Comparison of ENCODE assay signal across 8 cellular contexts in the genomic region with DNA sequence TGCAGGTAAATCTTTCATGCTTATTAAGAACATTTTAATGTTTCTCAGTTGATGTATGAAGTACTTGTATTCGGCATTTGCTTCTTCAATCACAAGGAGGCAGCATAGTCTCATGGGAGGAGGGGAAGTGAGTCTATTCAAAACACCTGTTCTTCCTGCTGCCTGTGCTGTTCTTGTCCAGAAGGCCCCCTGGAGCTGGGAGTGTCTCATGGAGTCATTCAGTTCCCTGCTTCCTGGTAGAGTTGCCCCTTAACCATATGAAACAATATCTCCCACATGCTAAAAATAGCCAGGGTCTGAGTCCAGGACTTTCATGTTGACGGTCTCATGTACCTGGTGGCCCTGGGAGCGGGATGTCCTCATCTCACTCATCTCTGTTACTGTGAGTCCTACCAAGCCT. TPM values are rescaled to one million over a fixed set of nuclear protein-coding genes. Genes with fewer than 3 reads are reported as not detected.
DNase-seq lines count a peak whose midpoint lies in the region; ATAC-seq, FAIRE-seq and TF ChIP-seq lines count a peak whose summit lies in the region.

No MANE protein-coding gene starts in this region.

- ATAC-seq in GM21515 (IDR thresholded peaks at IDR 0.05; ENCODE audit: unreplicated experiment) (no peak), GM21381 (IDR thresholded peaks at IDR 0.05; ENCODE audit: unreplicated experiment) (no peak), gastroesophageal sphincter (no peak)

- H3K27me3 ChIP-seq in gastroesophageal sphincter = peaks cover 5% of the 10 kb centered on the region

- H3K9me3 ChIP-seq in kidney (ENCODE audit: control insufficient read depth in 1 of 2, low read length in 2 of 2) = no peaks in the 10 kb centered on the region
- no peaks in the 10 kb centered on the region for H3K9me3 ChIP-seq in gastroesophageal sphincter

- peaks cover 0 to 7% of the 10 kb centered on the region in 2 donors for H3K4me1 ChIP-seq in kidney (ENCODE audit: control insufficient read depth in 1 of 2, insufficient read depth in 1 of 2, low read depth in 1 of 2, low read length in 2 of 2)
- H3K4me1 ChIP-seq in gastroesophageal sphincter = no peaks in the 10 kb centered on the region

- no peak overlapping the region for H3K4me3 ChIP-seq in kidney (ENCODE audit: low read length in 2 of 2)
- no peak overlapping the region for H3K4me3 ChIP-seq in gastroesophageal sphincter

- FAIRE-seq in kidney (lab: Jason Lieb, UNC) = no peak

- no peak for TF ChIP-seq POLR2A in gastroesophageal sphincter (IDR thresholded peaks at IDR 0.05)

- intact Hi-C loops in kidney (cut with DNase I) = no loop called here

- H3K36me3 ChIP-seq in kidney (ENCODE audit: control insufficient read depth in 1 of 2, insufficient read depth in 2 of 2, low read length in 2 of 2) (no peaks in the 10 kb centered on the region), gastroesophageal sphincter (no peaks in the 10 kb centered on the region)

- in situ Hi-C loops in G401 (cut with HindIII; ENCODE audit: low sequenced_read_pairs) = no loop called here

- TF ChIP-seq CTCF in 22Rv1 (IDR thresholded peaks at IDR 0.05) (peak; percentile 63), VCaP (conservative IDR thresholded peaks at IDR 0.05) (peak; percentile 75), kidney (IDR thresholded peaks at IDR 0.05; ENCODE audit: borderline replicate concordance, extremely low read depth, insufficient read depth) (peak; percentile 56), gastroesophageal sphincter (IDR thresholded peaks at IDR 0.05) (peak in 2 of 4 experiments; percentile 8 to 24)

- H3K27ac ChIP-seq in 22Rv1 = no peak overlapping the region
- no peak overlapping the region for H3K27ac ChIP-seq in VCaP
- H3K27ac ChIP-seq in kidney (ENCODE audit: low read depth in 2 of 2, low read length in 2 of 2) = no peak overlapping the region
- no peak overlapping the region for H3K27ac ChIP-seq in gastroesophageal sphincter

- peak; percentile 30 for DNase-seq in G401 (ENCODE audit: low spot score)
- DNase-seq in NCI-H1694 (lab: John Stamatoyannopoulos, UW) = peak; percentile 12
- DNase-seq in kidney = no peak

- H3K9ac ChIP-seq in kidney (ENCODE audit: low read length in 2 of 2) = no peak overlapping the region

- no peak for TF ChIP-seq EP300 in gastroesophageal sphincter (IDR thresholded peaks at IDR 0.05)

- WGBS in gastroesophageal sphincter (ENCODE audit: low coverage in 1 of 2), 2 donors = 57 to 65% methylated on average over 3 of the region's 3 CpGs

RNA-seq across cellular contexts. Expression of gene PPP1R2, which starts 15.5 kb away (rescaled TPM):
- total RNA-seq in G401 (2014; rRNA removed; shearing (Covaris generic)) = 103 and 133 TPM in 2 replicates
- 49.0 TPM for total RNA-seq in kidney
- 34.0 TPM for polyA plus RNA-seq in kidney (ENCODE audit: insufficient read depth, low read depth, low replicate concordance)
- 100 to 1,000 TPM in 1 of 4 donors, 10 to 100 TPM in 3; 63.1 to 472 (median 80.7) TPM for total RNA-seq in gastroesophageal sphincter

RNA-seq across cellular contexts. Expression of gene APOD, which starts 25.1 kb away (rescaled TPM):
- total RNA-seq in G401 (2014; rRNA removed; shearing (Covaris generic)) = 1.3 and 2.9 TPM in 2 replicates
- 24.4 TPM for total RNA-seq in kidney
- 12.9 TPM for polyA plus RNA-seq in kidney (ENCODE audit: insufficient read depth, low read depth, low replicate concordance)
- total RNA-seq in gastroesophageal sphincter = 100 to 1,000 TPM; 123 to 541 (median 380) TPM
